In the genomic region with DNA sequence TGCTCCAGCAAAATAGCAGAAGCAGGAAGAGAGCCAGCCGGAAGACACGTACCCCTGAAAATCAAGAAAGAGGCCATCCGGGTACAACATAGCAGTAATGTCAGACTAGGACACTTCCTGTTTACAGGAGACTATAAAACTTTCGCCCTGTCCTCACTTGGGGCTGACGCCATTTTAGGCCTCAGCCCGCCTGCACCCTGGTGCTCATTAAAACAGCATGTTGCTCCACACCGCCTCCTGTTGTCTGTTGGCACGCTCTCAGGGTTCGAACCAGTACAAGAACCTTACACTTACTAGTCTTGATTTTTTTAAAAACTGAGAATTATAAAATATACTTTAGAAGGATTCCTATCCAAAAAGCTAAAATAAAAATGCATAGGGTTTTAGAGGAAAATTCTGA, we compare ENCODE assay signal across 1 cellular context.
TF ChIP-seq lines count a peak whose summit lies in the region.

No MANE protein-coding gene starts in this region.

TF ChIP-seq in K562, 482 proteins besides CTCF, POLR2A, EP300 and RAD21:
- TF ChIP-seq, protein P1, sequence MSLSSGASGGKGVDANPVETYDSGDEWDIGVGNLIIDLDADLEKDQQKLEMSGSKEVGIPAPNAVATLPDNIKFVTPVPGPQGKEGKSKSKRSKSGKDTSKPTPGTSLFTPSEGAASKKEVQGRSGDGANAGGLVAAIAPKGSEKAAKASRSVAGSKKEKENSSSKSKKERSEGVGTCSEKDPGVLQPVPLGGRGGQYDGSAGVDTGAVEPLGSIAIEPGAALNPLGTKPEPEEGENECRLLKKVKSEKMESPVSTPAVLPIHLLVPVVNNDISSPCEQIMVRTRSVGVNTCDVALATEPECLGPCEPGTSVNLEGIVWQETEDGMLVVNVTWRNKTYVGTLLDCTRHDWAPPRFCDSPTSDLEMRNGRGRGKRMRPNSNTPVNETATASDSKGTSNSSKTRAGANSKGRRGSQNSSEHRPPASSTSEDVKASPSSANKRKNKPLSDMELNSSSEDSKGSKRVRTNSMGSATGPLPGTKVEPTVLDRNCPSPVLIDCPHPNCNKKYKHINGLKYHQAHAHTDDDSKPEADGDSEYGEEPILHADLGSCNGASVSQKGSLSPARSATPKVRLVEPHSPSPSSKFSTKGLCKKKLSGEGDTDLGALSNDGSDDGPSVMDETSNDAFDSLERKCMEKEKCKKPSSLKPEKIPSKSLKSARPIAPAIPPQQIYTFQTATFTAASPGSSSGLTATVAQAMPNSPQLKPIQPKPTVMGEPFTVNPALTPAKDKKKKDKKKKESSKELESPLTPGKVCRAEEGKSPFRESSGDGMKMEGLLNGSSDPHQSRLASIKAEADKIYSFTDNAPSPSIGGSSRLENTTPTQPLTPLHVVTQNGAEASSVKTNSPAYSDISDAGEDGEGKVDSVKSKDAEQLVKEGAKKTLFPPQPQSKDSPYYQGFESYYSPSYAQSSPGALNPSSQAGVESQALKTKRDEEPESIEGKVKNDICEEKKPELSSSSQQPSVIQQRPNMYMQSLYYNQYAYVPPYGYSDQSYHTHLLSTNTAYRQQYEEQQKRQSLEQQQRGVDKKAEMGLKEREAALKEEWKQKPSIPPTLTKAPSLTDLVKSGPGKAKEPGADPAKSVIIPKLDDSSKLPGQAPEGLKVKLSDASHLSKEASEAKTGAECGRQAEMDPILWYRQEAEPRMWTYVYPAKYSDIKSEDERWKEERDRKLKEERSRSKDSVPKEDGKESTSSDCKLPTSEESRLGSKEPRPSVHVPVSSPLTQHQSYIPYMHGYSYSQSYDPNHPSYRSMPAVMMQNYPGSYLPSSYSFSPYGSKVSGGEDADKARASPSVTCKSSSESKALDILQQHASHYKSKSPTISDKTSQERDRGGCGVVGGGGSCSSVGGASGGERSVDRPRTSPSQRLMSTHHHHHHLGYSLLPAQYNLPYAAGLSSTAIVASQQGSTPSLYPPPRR (CRISPR knock-in tag; IDR thresholded peaks at IDR 0.05; ENCODE audit: borderline replicate concordance): no peak
- TF ChIP-seq, protein P2, sequence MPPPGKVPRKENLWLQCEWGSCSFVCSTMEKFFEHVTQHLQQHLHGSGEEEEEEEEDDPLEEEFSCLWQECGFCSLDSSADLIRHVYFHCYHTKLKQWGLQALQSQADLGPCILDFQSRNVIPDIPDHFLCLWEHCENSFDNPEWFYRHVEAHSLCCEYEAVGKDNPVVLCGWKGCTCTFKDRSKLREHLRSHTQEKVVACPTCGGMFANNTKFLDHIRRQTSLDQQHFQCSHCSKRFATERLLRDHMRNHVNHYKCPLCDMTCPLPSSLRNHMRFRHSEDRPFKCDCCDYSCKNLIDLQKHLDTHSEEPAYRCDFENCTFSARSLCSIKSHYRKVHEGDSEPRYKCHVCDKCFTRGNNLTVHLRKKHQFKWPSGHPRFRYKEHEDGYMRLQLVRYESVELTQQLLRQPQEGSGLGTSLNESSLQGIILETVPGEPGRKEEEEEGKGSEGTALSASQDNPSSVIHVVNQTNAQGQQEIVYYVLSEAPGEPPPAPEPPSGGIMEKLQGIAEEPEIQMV (tag; conservative IDR thresholded peaks at IDR 0.05; ENCODE audit: low read depth): no peak
- TF ChIP-seq ZFPM2 (CRISPR knock-in tag; IDR thresholded peaks at IDR 0.05) (no peak), NR4A1 (CRISPR knock-in tag; IDR thresholded peaks at IDR 0.05) (no peak), NR4A1 (tag; IDR thresholded peaks at IDR 0.05) (no peak), MECOM (CRISPR knock-in tag; IDR thresholded peaks at IDR 0.05) (no peak)
